In the genomic region with DNA sequence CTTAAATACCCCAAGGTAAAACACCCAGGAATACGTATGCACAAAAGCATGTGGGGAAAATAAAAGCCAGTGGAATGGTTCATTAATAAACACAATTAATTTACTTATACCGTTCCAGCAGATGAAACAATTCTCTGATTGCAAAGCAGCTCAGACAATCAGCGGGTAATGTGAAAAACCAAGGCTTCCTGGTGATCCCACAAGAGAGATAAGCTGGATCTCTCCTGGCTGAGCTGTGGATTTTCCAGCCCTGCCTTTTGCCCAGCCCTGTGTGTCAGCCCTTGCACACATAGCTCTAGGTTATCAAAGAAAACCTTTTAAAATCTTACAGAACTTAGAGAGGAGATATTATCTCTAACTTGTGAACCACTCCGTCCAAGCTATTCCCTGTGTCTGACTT, we compare ENCODE assay signal across 29 cellular contexts.
"Had no signal": no experiment of that assay in that cellular context is flagged by ENCODE, and none has a peak within 500 bp of the region (broad histone marks: within the 10 kb centered on the region; RNA-seq: fewer than 3 reads in every experiment).

No MANE protein-coding gene starts in this region.

- H3K27ac Mint-ChIP-seq: activated CD4-positive, alpha-beta T cell treated with anti-CD3 and anti-CD28 coated beads, Interleukin-2, amount 10 ng/mL, durations not matched to agents 7 days and 5 days; activated CD8-positive, alpha-beta T cell treated with anti-CD3 and anti-CD28 coated beads for 36 hours; activated naive CD8-positive, alpha-beta T cell; activated T-helper 17 cell treated with anti-CD3 and anti-CD28 coated beads, Interleukin-2, amount 50 U/mL, for 72 hours; dendritic cell treated with granulocyte-macrophage colony-stimulating factor and Interleukin-4, amounts not matched to agents 40 ng/mL and 50 ng/mL, for 4 days; endodermal cell; T-helper 17 cell; T-helper 2 cell treated with Interferon-gamma antibody and Interleukin-4, amounts not matched to agents 5 μg/mL and 100 μg/mL, for 36 hours; WTC11 had no signal

- H3K27me3 Mint-ChIP-seq: activated CD4-positive, alpha-beta T cell treated with anti-CD3 and anti-CD28 coated beads, Interleukin-2, amount 10 ng/mL, durations not matched to agents 7 days and 5 days; activated CD8-positive, alpha-beta T cell treated with anti-CD3 and anti-CD28 coated beads for 36 hours; activated naive CD8-positive, alpha-beta T cell; activated T-helper 17 cell treated with anti-CD3 and anti-CD28 coated beads, Interleukin-2, amount 50 U/mL, for 72 hours; central memory CD8-positive, alpha-beta T cell; dendritic cell treated with granulocyte-macrophage colony-stimulating factor and Interleukin-4, amounts not matched to agents 40 ng/mL and 50 ng/mL, for 4 days; T-helper 17 cell had no signal

- H3K4me3 Mint-ChIP-seq: activated CD4-positive, alpha-beta T cell treated with anti-CD3 and anti-CD28 coated beads, Interleukin-2, amount 10 ng/mL, durations not matched to agents 7 days and 5 days; activated CD8-positive, alpha-beta T cell treated with anti-CD3 and anti-CD28 coated beads for 36 hours; activated naive CD8-positive, alpha-beta T cell; activated T-cell treated with anti-CD3 and anti-CD28 coated beads, Interleukin-2, amount 50 U/mL, for 4 hours; activated T-helper 17 cell treated with anti-CD3 and anti-CD28 coated beads, Interleukin-2, amount 50 U/mL, for 72 hours; central memory CD8-positive, alpha-beta T cell; dendritic cell treated with granulocyte-macrophage colony-stimulating factor and Interleukin-4, amounts not matched to agents 40 ng/mL and 50 ng/mL, for 4 days; endodermal cell; T-helper 17 cell; T-helper 2 cell treated with Interferon-gamma antibody and Interleukin-4, amounts not matched to agents 5 μg/mL and 100 μg/mL, for 36 hours; WTC11 had no signal

- H3K9me3 Mint-ChIP-seq: activated CD8-positive, alpha-beta T cell treated with anti-CD3 and anti-CD28 coated beads for 36 hours had no signal

- ATAC-seq: activated CD8-positive, alpha-beta T cell treated with anti-CD3 and anti-CD28 coated beads for 36 hours; activated T-cell treated with anti-CD3 and anti-CD28 coated beads, Interleukin-2, amount 50 U/mL, for 4 hours; activated T-helper 17 cell treated with anti-CD3 and anti-CD28 coated beads, Interleukin-2, amount 50 U/mL, for 72 hours; esophagus mucosa; T-helper 17 cell; WTC11 had no signal

- H3K27me3 ChIP-seq: brain microvascular endothelial cell had no signal

- DNase-seq: activated CD4-positive, alpha-beta T cell treated with anti-CD3 and anti-CD28 coated beads for 1 hour; activated CD4-positive, alpha-beta T cell treated with anti-CD3 and anti-CD28 coated beads for 4 hours; activated CD4-positive, alpha-beta T cell treated with anti-CD3 and anti-CD28 coated beads, Interleukin-2, amount 10 ng/mL, durations not matched to agents 7 days and 5 days; activated CD4-positive, alpha-beta T cell treated with anti-CD3 and anti-CD28 coated beads, Interleukin-2, amount 50 U/mL, for 48 hours; activated CD8-positive, alpha-beta memory T cell treated with anti-CD3 and anti-CD28 coated beads for 24 hours; activated CD8-positive, alpha-beta T cell treated with anti-CD3 and anti-CD28 coated beads for 36 hours; activated effector memory CD4-positive, alpha-beta T cell treated with Interleukin-2 at 50 U/mL for 16 hours; activated gamma-delta T cell treated with Interleukin-2 at 50 U/mL for 16 hours; activated naive CD4-positive, alpha-beta T cell treated with anti-CD3 and anti-CD28 coated beads, Interleukin-2, amount 50 U/mL, for 16 hours; activated naive CD4-positive, alpha-beta T cell treated with Interleukin-2 at 50 U/mL for 16 hours; activated T-cell treated with anti-CD3 and anti-CD28 coated beads, Interleukin-2, amount 50 U/mL, for 4 hours; amniotic stem cell; anterior cingulate cortex; brain microvascular endothelial cell; dorsolateral prefrontal cortex; effector memory CD4-positive, alpha-beta T cell; endodermal cell; foreskin fibroblast; head of caudate nucleus; T-helper 17 cell; T1000 had no signal

- H3K4me1 Mint-ChIP-seq: activated CD4-positive, alpha-beta T cell treated with anti-CD3 and anti-CD28 coated beads, Interleukin-2, amount 10 ng/mL, durations not matched to agents 7 days and 5 days; activated T-helper 17 cell treated with anti-CD3 and anti-CD28 coated beads, Interleukin-2, amount 50 U/mL, for 72 hours; central memory CD8-positive, alpha-beta T cell; T-helper 17 cell; WTC11 had no signal

- H3K27ac ChIP-seq: brain microvascular endothelial cell, coronary artery, dorsolateral prefrontal cortex had no signal

- H3K36me3 Mint-ChIP-seq: activated naive CD8-positive, alpha-beta T cell; WTC11 had no signal

- H3K4me3 ChIP-seq: coronary artery, dorsolateral prefrontal cortex had no signal

- H3K36me3 ChIP-seq: brain microvascular endothelial cell had no signal
